9 cellular contexts compared by ENCODE assay signal in the genomic region with DNA sequence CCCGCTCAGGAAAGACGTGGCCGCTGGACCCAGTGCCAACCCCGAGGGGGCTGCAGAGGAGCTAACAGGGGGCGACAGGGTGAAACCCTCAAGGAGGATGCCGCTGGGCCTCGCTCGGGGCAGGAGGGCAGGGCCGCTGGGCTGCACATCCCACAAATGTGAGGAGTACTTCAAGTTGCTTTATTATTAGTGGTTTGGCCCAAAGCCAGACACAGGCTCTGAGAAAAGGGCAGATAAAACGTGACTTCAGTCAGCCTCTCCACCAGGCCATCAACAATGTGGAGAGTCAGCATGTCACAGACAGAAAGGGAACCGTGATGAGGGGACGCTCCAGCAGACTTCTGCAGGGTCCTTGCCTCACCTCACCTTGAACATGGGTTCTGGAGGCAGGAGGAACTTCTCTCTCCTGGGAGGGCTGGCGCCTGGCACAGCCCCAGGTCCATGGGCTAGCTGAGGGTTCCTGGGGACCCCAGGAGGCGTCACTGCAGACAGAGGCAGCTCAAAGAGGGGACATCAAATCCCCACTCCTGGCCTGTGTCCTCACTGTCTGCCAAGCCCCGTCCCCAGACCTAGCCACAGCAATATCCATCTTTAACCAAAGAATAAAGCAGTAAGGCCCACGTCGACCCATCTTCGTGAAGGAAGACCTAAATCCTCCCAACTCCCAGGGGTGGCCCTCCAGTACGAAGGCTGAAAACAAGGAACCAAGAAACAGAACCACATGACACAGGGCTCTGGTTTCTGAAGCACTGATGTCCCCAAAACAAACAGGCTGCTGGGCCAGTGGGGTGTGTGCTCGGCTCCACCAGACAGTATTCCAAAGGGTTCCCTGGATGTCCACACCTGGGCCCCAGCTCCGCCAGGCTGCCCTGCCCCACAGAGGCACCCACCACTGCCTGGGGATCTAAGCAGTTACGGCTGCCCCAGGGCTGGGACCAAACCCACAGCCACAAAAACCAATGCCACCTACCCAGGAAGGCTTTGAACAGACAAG. TPM values are rescaled to one million over a fixed set of nuclear protein-coding genes. Genes with fewer than 3 reads are reported as not detected.
DNase-seq lines count a peak whose midpoint lies in the region; ATAC-seq and TF ChIP-seq lines count a peak whose summit lies in the region.
"Had no signal": no experiment of that assay in that cellular context is flagged by ENCODE, and none has a peak within 500 bp of the region (broad histone marks: within the 10 kb centered on the region; RNA-seq: fewer than 3 reads in every experiment).

No MANE protein-coding gene starts in this region.

- H2BK5ac ChIP-seq in trophoblast cell (ENCODE audit: low read depth, low read length, poor library complexity), result no peak overlapping the region

- H3K18ac ChIP-seq in trophoblast cell (ENCODE audit: low read length), result peak overlapping the region; percentile 3

- H3K4me1 Mint-ChIP-seq in activated CD4-positive, alpha-beta T cell treated with anti-CD3 and anti-CD28 coated beads, Interleukin-2, amount 10 ng/mL, durations not matched to agents 24 days and 14 days, result no peaks in the 10 kb centered on the region
- peaks cover 0 to 11% (median 0%) of the 10 kb centered on the region in 7 donors for H3K4me1 Mint-ChIP-seq in naive thymus-derived CD4-positive, alpha-beta T cell

- peak; percentile 24 for DNase-seq in GM12865 (ENCODE audit: low read depth)
- peak; percentile 69 for DNase-seq in NCI-H226
- peak; percentile 59 for DNase-seq in choroid plexus epithelial cell (ENCODE audit: low read depth)
- no peak for DNase-seq in trophoblast cell
- no peak for DNase-seq in mucosa of descending colon
- no peak for DNase-seq in activated CD4-positive, alpha-beta T cell treated with anti-CD3 and anti-CD28 coated beads, Interleukin-2, amount 10 ng/mL, durations not matched to agents 24 days and 14 days
- no peak for DNase-seq in naive thymus-derived CD4-positive, alpha-beta T cell

- peak overlapping the region; percentile 37 for H3K4ac ChIP-seq in trophoblast cell (ENCODE audit: low read depth, low read length)

- no peak overlapping the region for H3K23ac ChIP-seq in trophoblast cell (ENCODE audit: low read length)

- ATAC-seq in mucosa of descending colon, result no peak
- no peak for ATAC-seq in naive thymus-derived CD4-positive, alpha-beta T cell
- no peak for ATAC-seq in HG03139 (IDR thresholded peaks at IDR 0.05; ENCODE audit: unreplicated experiment)
- ATAC-seq: WTC11 had no signal

- H4K12ac ChIP-seq in trophoblast cell (ENCODE audit: low read depth, low read length), result no peak overlapping the region

- H3K27me3 ChIP-seq in trophoblast cell (ENCODE audit: insufficient read depth, low read length), result no peaks in the 10 kb centered on the region
- H3K27me3 ChIP-seq in naive thymus-derived CD4-positive, alpha-beta T cell (ENCODE audit: control insufficient read depth in 2 of 2, insufficient read depth in 2 of 2, low read length in 2 of 2), result no peaks in the 10 kb centered on the region

- intact Hi-C loops in mucosa of descending colon (cut with DNase I, micrococcal nuclease), result no loop called here
- intact Hi-C loops in activated CD4-positive, alpha-beta T cell treated with anti-CD3 and anti-CD28 coated beads, Interleukin-2, amount 10 ng/mL, durations not matched to agents 24 days and 14 days (cut with micrococcal nuclease), result no loop called here
- intact Hi-C loops in naive thymus-derived CD4-positive, alpha-beta T cell (cut with micrococcal nuclease), result no loop called here

- H3K9me3 ChIP-seq in trophoblast cell (ENCODE audit: insufficient read depth, low read depth, low read length) (peaks cover 3% of the 10 kb centered on the region), mucosa of descending colon (no peaks in the 10 kb centered on the region)
- H3K9me3 ChIP-seq in naive thymus-derived CD4-positive, alpha-beta T cell (ENCODE audit: control insufficient read depth in 2 of 3, low read length in 3 of 3), result no peaks in the 10 kb centered on the region

- no peak overlapping the region for H3K27ac Mint-ChIP-seq in activated CD4-positive, alpha-beta T cell treated with anti-CD3 and anti-CD28 coated beads, Interleukin-2, amount 10 ng/mL, durations not matched to agents 24 days and 14 days
- no peak overlapping the region for H3K27ac Mint-ChIP-seq in naive thymus-derived CD4-positive, alpha-beta T cell
- H3K27ac Mint-ChIP-seq: WTC11 had no signal

- no peak overlapping the region for H3K4me2 ChIP-seq in trophoblast cell (ENCODE audit: low read length)

- H3K9ac ChIP-seq in trophoblast cell (ENCODE audit: low read length), result no peak overlapping the region

- no peak overlapping the region for H2AFZ ChIP-seq in trophoblast cell (ENCODE audit: insufficient read depth, low read length, poor library complexity)

- POLR2A ChIA-PET in naive thymus-derived CD4-positive, alpha-beta T cell (lab: Charles Lee), result interaction anchor here (0.7 kb wide), 1 partner anchor 50 kb away, joined by 3 read pairs; no protein-coding TSS in a partner anchor

- no peaks in the 10 kb centered on the region for H3K9me3 Mint-ChIP-seq in activated CD4-positive, alpha-beta T cell treated with anti-CD3 and anti-CD28 coated beads, Interleukin-2, amount 10 ng/mL, durations not matched to agents 24 days and 14 days
- H3K9me3 Mint-ChIP-seq in naive thymus-derived CD4-positive, alpha-beta T cell, result no peaks in the 10 kb centered on the region
- H3K9me3 Mint-ChIP-seq: WTC11 had no signal

- H4K8ac ChIP-seq in trophoblast cell (ENCODE audit: low read depth, low read length), result no peak overlapping the region

- CTCF ChIA-PET in naive thymus-derived CD4-positive, alpha-beta T cell (lab: Charles Lee), result no interaction called here

- no CpG with 5 or more reads among the region's 22 CpGs for WGBS in trophoblast cell (ENCODE audit: extremely low coverage, insufficient coverage, insufficient read length)

- H3K4me1 ChIP-seq in trophoblast cell (ENCODE audit: control insufficient read depth in 1 of 2, insufficient read depth in 2 of 2, low read length in 2 of 2), result peaks cover 43 to 45% of the 10 kb centered on the region in 2 experiments
- H3K4me1 ChIP-seq in mucosa of descending colon (ENCODE audit: low read depth), result peaks cover 58% of the 10 kb centered on the region
- no peaks in the 10 kb centered on the region for H3K4me1 ChIP-seq in naive thymus-derived CD4-positive, alpha-beta T cell (ENCODE audit: control insufficient read depth in 2 of 2, insufficient read depth in 2 of 2, low read length in 2 of 2)

- peaks cover 14% of the 10 kb centered on the region for H3K79me2 ChIP-seq in trophoblast cell (ENCODE audit: control insufficient read depth, insufficient read depth, low read length, poor library complexity)

- H3K4me3 Mint-ChIP-seq in activated CD4-positive, alpha-beta T cell treated with anti-CD3 and anti-CD28 coated beads, Interleukin-2, amount 10 ng/mL, durations not matched to agents 24 days and 14 days, result no peak overlapping the region
- no peak overlapping the region for H3K4me3 Mint-ChIP-seq in naive thymus-derived CD4-positive, alpha-beta T cell
- H3K4me3 Mint-ChIP-seq: WTC11 had no signal

- H3K27ac ChIP-seq in trophoblast cell (ENCODE audit: low read depth, low read length), result no peak overlapping the region
- no peak overlapping the region for H3K27ac ChIP-seq in naive thymus-derived CD4-positive, alpha-beta T cell (ENCODE audit: low read depth, low read length)

- H4K91ac ChIP-seq in trophoblast cell (ENCODE audit: low read depth, low read length), result no peak overlapping the region

- H3K4me3 ChIP-seq in GM12865 (ENCODE audit: low read depth, low read length) (no peak overlapping the region), choroid plexus epithelial cell (ENCODE audit: low read depth, low read length) (no peak overlapping the region), trophoblast cell (ENCODE audit: low read depth, low read length) (no peak overlapping the region), mucosa of descending colon (no peak overlapping the region)
- no peak overlapping the region for H3K4me3 ChIP-seq in naive thymus-derived CD4-positive, alpha-beta T cell (ENCODE audit: low read length)

- H2BK120ac ChIP-seq in trophoblast cell (ENCODE audit: insufficient read depth, low read length, poor library complexity), result no peak overlapping the region

- TF ChIP-seq CTCF in GM12865 (IDR thresholded peaks at IDR 0.05; ENCODE audit: insufficient read depth, low read depth, low read length, missing control alignments) (no peak), choroid plexus epithelial cell (conservative IDR thresholded peaks at IDR 0.05; ENCODE audit: low read depth, low read length) (no peak), mucosa of descending colon (IDR thresholded peaks at IDR 0.05) (no peak)

- no peaks in the 10 kb centered on the region for H3K27me3 Mint-ChIP-seq in activated CD4-positive, alpha-beta T cell treated with anti-CD3 and anti-CD28 coated beads, Interleukin-2, amount 10 ng/mL, durations not matched to agents 24 days and 14 days
- H3K27me3 Mint-ChIP-seq in naive thymus-derived CD4-positive, alpha-beta T cell, result no peaks in the 10 kb centered on the region

- peaks cover 15% of the 10 kb centered on the region for H3K79me1 ChIP-seq in trophoblast cell (ENCODE audit: low read length)

- no peaks in the 10 kb centered on the region for H3K36me3 Mint-ChIP-seq in activated CD4-positive, alpha-beta T cell treated with anti-CD3 and anti-CD28 coated beads, Interleukin-2, amount 10 ng/mL, durations not matched to agents 24 days and 14 days (ENCODE audit: low read depth)
- H3K36me3 Mint-ChIP-seq in naive thymus-derived CD4-positive, alpha-beta T cell, result no peaks in the 10 kb centered on the region
- H3K36me3 Mint-ChIP-seq: WTC11 had no signal

- no peak overlapping the region for H2BK12ac ChIP-seq in trophoblast cell (ENCODE audit: low read length)

- peak overlapping the region; percentile 18 for H2AK5ac ChIP-seq in trophoblast cell (ENCODE audit: low read length)

- no peaks in the 10 kb centered on the region for H3K36me3 ChIP-seq in trophoblast cell (ENCODE audit: control insufficient read depth in 1 of 2, insufficient read depth in 2 of 2, low read length in 2 of 2)
- no peaks in the 10 kb centered on the region for H3K36me3 ChIP-seq in mucosa of descending colon (ENCODE audit: low read depth)
- H3K36me3 ChIP-seq in naive thymus-derived CD4-positive, alpha-beta T cell (ENCODE audit: control insufficient read depth in 2 of 3, insufficient read depth in 3 of 3, low read length in 3 of 3), result no peaks in the 10 kb centered on the region

- H3K14ac ChIP-seq in trophoblast cell (ENCODE audit: low read length), result no peak overlapping the region

RNA-seq across cellular contexts. Expression of gene CCDC85C, which starts 35.1 kb away (rescaled TPM):
- polyA plus RNA-seq in trophoblast cell (2013), result 17.0 and 18.1 TPM in 2 replicates
- total RNA-seq in mucosa of descending colon, result 100 to 1,000 TPM in 1 of 3 donors, 10 to 100 TPM in 2; 66.2 to 102 (median 66.2) TPM
- total RNA-seq in activated CD4-positive, alpha-beta T cell treated with anti-CD3 and anti-CD28 coated beads, Interleukin-2, amount 10 ng/mL, durations not matched to agents 24 days and 14 days, result 6.7 TPM in 2 replicates
- 1 to 10 TPM; 7.6 to 9.9 (median 9.0) TPM for total RNA-seq in naive thymus-derived CD4-positive, alpha-beta T cell
- polyA plus RNA-seq in naive thymus-derived CD4-positive, alpha-beta T cell, result 1 to 10 TPM in 1 of 2 donors, under 1 TPM in 1; 0.76 to 1.5 TPM

Comparison
In these comparisons a context has a peak if more than half of its experiments do, and no peak if none do; other contexts are left out.
1. DNase-seq: peak in GM12865 (single experiment), NCI-H226 (single experiment) and choroid plexus epithelial cell (single experiment); none in trophoblast cell (0 of 2), mucosa of descending colon (0 of 3), activated CD4-positive, alpha-beta T cell treated with anti-CD3 and anti-CD28 coated beads, Interleukin-2, amount 10 ng/mL, durations not matched to agents 24 days and 14 days (single experiment) and naive thymus-derived CD4-positive, alpha-beta T cell (0 of 9).